ENCODE assay signal across 1 cellular context in genomic region chr6:158569036-158569435, GRCh38.
A peak's percentile ranks its signal among the peaks of the same experiment; 100 is the strongest.
TF ChIP-seq lines count a peak whose summit lies in the region.

No MANE protein-coding gene starts in this region.

TF ChIP-seq in HepG2, 621 proteins besides CTCF, POLR2A, EP300 and RAD21:
- peak; percentile 57; the same call in 1 of the 2 replicates for TF ChIP-seq ZBTB33 (CRISPR knock-in tag; IDR thresholded peaks at IDR 0.05)
- TF ChIP-seq ZBTB38 (CRISPR knock-in tag; IDR thresholded peaks at IDR 0.05) = peak; percentile 73; the same call in 1 of the 2 replicates
- peak; percentile 41 for TF ChIP-seq PRPF4 (IDR thresholded peaks at IDR 0.05; ENCODE audit: low read depth, low read length, poor library complexity, severe bottlenecking)
- TF ChIP-seq ZNF687 (CRISPR knock-in tag; IDR thresholded peaks at IDR 0.05) = peak; percentile 25; the same call in 1 of the 2 replicates
- no peak for TF ChIP-seq PBX3 (CRISPR knock-in tag; IDR thresholded peaks at IDR 0.05; ENCODE audit: borderline replicate concordance)
TF ChIP-seq in HepG2: peak in this region for 4.
